In genomic region chr4:56134834-56135233, GRCh38 we compare ENCODE assay signal across 7 cellular contexts.
A peak's percentile ranks its signal among the peaks of the same experiment; 100 is the strongest.
DNase-seq lines count a peak whose midpoint lies in the region; TF ChIP-seq lines count a peak whose summit lies in the region.
"Not testable (repeated sequence)": the region's sequence is repeated elsewhere in the genome, so short reads cannot be mapped to it uniquely, and the experiment has no call there.

No MANE protein-coding gene starts in this region.

- H3K27me3 ChIP-seq in brain microvascular endothelial cell (replicated peaks), result not testable (repeated sequence)

- not testable (repeated sequence) for H3K4me3 ChIP-seq in brain microvascular endothelial cell (ENCODE audit: low read depth, low read length); epithelial cell of esophagus (ENCODE audit: low read length)

- in situ Hi-C loops in brain microvascular endothelial cell (cut with HindIII; ENCODE audit: low pct_ligation_motif_present, low sequenced_read_pairs), result not testable (repeated sequence)

- DNase-seq in Daoy (ENCODE audit: low read depth) (peak; percentile 33), LHCN-M2 (ENCODE audit: low read depth) (peak; percentile 58), T1000 (lab: John Stamatoyannopoulos, UW) (peak; percentile 35), brain microvascular endothelial cell (peak; percentile 31), epithelial cell of esophagus (ENCODE audit: low read depth) (peak; percentile 5), iris pigment epithelial cell (ENCODE audit: low read depth) (peak; percentile 59), non-pigmented ciliary epithelial cell (ENCODE audit: low read depth) (peak; percentile 17)

- not testable (repeated sequence) for TF ChIP-seq CTCF in brain microvascular endothelial cell (IDR thresholded peaks at IDR 0.05; ENCODE audit: low read depth, low read length, missing control alignments); epithelial cell of esophagus (IDR thresholded peaks at IDR 0.05; ENCODE audit: insufficient read depth, low read depth, low read length, missing control alignments)

- peak overlapping the region; percentile 40 for H3K27ac ChIP-seq in brain microvascular endothelial cell

- not testable (repeated sequence) for H3K36me3 ChIP-seq in brain microvascular endothelial cell (replicated peaks)

Comparison
In these comparisons a context has a peak if more than half of its experiments do, and no peak if none do; other contexts are left out.
1. DNase-seq: peak in every context shown above with its lines; median percentile 59 in iris pigment epithelial cell; 58 in LHCN-M2; 35 in T1000; 33 in Daoy; 31 in brain microvascular endothelial cell; 17 in non-pigmented ciliary epithelial cell; 5 in epithelial cell of esophagus.